Comparison of ENCODE assay signal across 31 cellular contexts in genomic region chr19:6322284-6322683, GRCh38. TPM values are rescaled to one million over a fixed set of nuclear protein-coding genes. Genes with fewer than 3 reads are reported as not detected.
"Had no signal": no experiment of that assay in that cellular context is flagged by ENCODE, and none has a peak within 500 bp of the region (broad histone marks: within the 10 kb centered on the region; RNA-seq: fewer than 3 reads in every experiment).

No MANE protein-coding gene starts in this region.

- H3K9me3 ChIP-seq: stomach, suprapubic skin, testis, thoracic aorta, thyroid gland, tibial artery, tibial nerve, transverse colon, upper lobe of left lung, upper lobe of right lung, uterus, vagina had no signal

- H3K27ac ChIP-seq: stomach, suprapubic skin, testis, thoracic aorta, thyroid gland, tibial artery, tibial nerve, transverse colon, upper lobe of left lung, upper lobe of right lung, uterus, vagina had no signal

- H3K4me3 ChIP-seq: stomach, suprapubic skin, testis, thoracic aorta, thyroid gland, tibial artery, tibial nerve, transverse colon, upper lobe of left lung, upper lobe of right lung, uterus, vagina had no signal

- H3K27me3 ChIP-seq: testis, thyroid gland, upper lobe of left lung, uterus, vagina had no signal

- H3K4me1 Mint-ChIP-seq: stimulated activated naive B cell treated with anti-CD40 and anti-IgM and Interleukin-4, amounts not matched to agents 10 μg/mL and 1 μg/mL and 100 μg/mL, for 72 hours; stimulated activated naive CD8-positive, alpha-beta T cell treated with anti-CD3 and anti-CD28 coated beads, Interleukin-15, amount 100 ng/mL, for 72 hours had no signal

- H3K36me3 ChIP-seq: stomach, suprapubic skin, thoracic aorta, thyroid gland, tibial artery, tibial nerve, transverse colon, upper lobe of left lung, upper lobe of right lung, uterus, vagina had no signal

- H3K9me3 Mint-ChIP-seq: stimulated activated effector memory CD8-positive, alpha-beta T cell treated with anti-CD3 and anti-CD28 coated beads, Interleukin-12 subunit alpha, Interleukin-12 subunit beta, amount 100 ng/mL, for 72 hours; stimulated activated naive CD8-positive, alpha-beta T cell treated with anti-CD3 and anti-CD28 coated beads, Interleukin-15, Interleukin-2, amounts not matched to agents 100 ng/mL and 50 ng/mL, for 24 hours; type B pancreatic cell had no signal

- DNase-seq: stimulated activated CD4-positive, alpha-beta T cell treated with anti-CD3 and anti-CD28 coated beads, Interleukin-2, amount 100 ng/mL, for 48 hours; stimulated activated CD4-positive, alpha-beta T cell treated with anti-CD3 and anti-CD28 coated beads, Interleukin-4, amount 100 ng/mL, for 1 hour; stimulated activated CD4-positive, alpha-beta T cell treated with anti-CD3 and anti-CD28 coated beads, Interleukin-4, amount 100 ng/mL, for 24 hours; stimulated activated CD4-positive, alpha-beta T cell treated with anti-CD3 and anti-CD28 coated beads, Interleukin-4, amount 100 ng/mL, for 4 hours; stimulated activated CD8-positive, alpha-beta memory T cell treated with anti-CD3 and anti-CD28 coated beads, Interleukin-4, amount 100 ng/mL, for 48 hours; stimulated activated naive B cell treated with anti-CD40 and anti-IgM and Interleukin-4, amounts not matched to agents 10 μg/mL and 1 μg/mL and 100 μg/mL, for 72 hours; stimulated activated naive CD4-positive, alpha-beta T cell; stimulated activated naive CD4-positive, alpha-beta T cell treated with Interleukin-2 at 50 U/mL for 16 hours; stimulated activated naive CD8-positive, alpha-beta T cell treated with anti-CD3 and anti-CD28 coated beads, Interleukin-15, amount 100 ng/mL, for 72 hours; stimulated activated naive CD8-positive, alpha-beta T cell treated with anti-CD3 and anti-CD28 coated beads, Interleukin-15, Interleukin-2, amounts not matched to agents 100 U/mL and 50 U/mL, for 24 hours; stomach; substantia nigra; testis; thyroid gland; tibial artery; transverse colon; trophoblast cell; upper lobe of left lung; upper lobe of right lung; uterus had no signal

- H3K4me3 Mint-ChIP-seq: stimulated activated effector memory CD8-positive, alpha-beta T cell treated with anti-CD3 and anti-CD28 coated beads, Interleukin-12 subunit alpha, Interleukin-12 subunit beta, amount 100 ng/mL, for 72 hours; stimulated activated memory B cell treated with anti-CD40 and anti-IgM and Interleukin-4, amounts not matched to agents 10 μg/mL and 1 μg/mL and 100 μg/mL, for 72 hours; stimulated activated naive B cell treated with anti-CD40 and anti-IgM and Interleukin-4, amounts not matched to agents 10 μg/mL and 1 μg/mL and 100 μg/mL, for 72 hours; stimulated activated naive CD8-positive, alpha-beta T cell treated with anti-CD3 and anti-CD28 coated beads, Interleukin-15, amount 100 ng/mL, for 72 hours; stimulated activated naive CD8-positive, alpha-beta T cell treated with anti-CD3 and anti-CD28 coated beads, Interleukin-15, Interleukin-2, amounts not matched to agents 100 ng/mL and 50 ng/mL, for 24 hours; type B pancreatic cell had no signal

- H3K27ac Mint-ChIP-seq: stimulated activated effector memory CD8-positive, alpha-beta T cell treated with anti-CD3 and anti-CD28 coated beads, Interleukin-12 subunit alpha, Interleukin-12 subunit beta, amount 100 ng/mL, for 72 hours; stimulated activated memory B cell treated with anti-CD40 and anti-IgM and Interleukin-4, amounts not matched to agents 10 μg/mL and 1 μg/mL and 100 μg/mL, for 72 hours; stimulated activated naive B cell treated with anti-CD40 and anti-IgM and Interleukin-4, amounts not matched to agents 10 μg/mL and 1 μg/mL and 100 μg/mL, for 72 hours; stimulated activated naive CD8-positive, alpha-beta T cell treated with anti-CD3 and anti-CD28 coated beads, Interleukin-15, Interleukin-2, amounts not matched to agents 100 ng/mL and 50 ng/mL, for 24 hours; type B pancreatic cell had no signal

- ATAC-seq: stimulated activated effector memory CD8-positive, alpha-beta T cell treated with anti-CD3 and anti-CD28 coated beads, Interleukin-12 subunit alpha, Interleukin-12 subunit beta, amount 100 ng/mL, for 72 hours; stimulated activated memory B cell treated with anti-CD40 and anti-IgM and Interleukin-4, amounts not matched to agents 10 μg/mL and 1 μg/mL and 100 μg/mL, for 72 hours; stimulated activated naive B cell treated with anti-CD40 and anti-IgM and Interleukin-4, amounts not matched to agents 10 μg/mL and 1 μg/mL and 100 μg/mL, for 72 hours; stimulated activated naive CD8-positive, alpha-beta T cell treated with anti-CD3 and anti-CD28 coated beads, Interleukin-15, amount 100 ng/mL, for 72 hours; stimulated activated naive CD8-positive, alpha-beta T cell treated with anti-CD3 and anti-CD28 coated beads, Interleukin-15, Interleukin-2, amounts not matched to agents 100 U/mL and 50 U/mL, for 24 hours; upper lobe of right lung had no signal

- H3K36me3 Mint-ChIP-seq: stimulated activated effector memory CD8-positive, alpha-beta T cell treated with anti-CD3 and anti-CD28 coated beads, Interleukin-12 subunit alpha, Interleukin-12 subunit beta, amount 100 ng/mL, for 72 hours; stimulated activated memory B cell treated with anti-CD40 and anti-IgM and Interleukin-4, amounts not matched to agents 10 μg/mL and 1 μg/mL and 100 μg/mL, for 72 hours; type B pancreatic cell had no signal

- H3K4me1 ChIP-seq: stomach, suprapubic skin, testis, thyroid gland, tibial artery, tibial nerve, transverse colon, upper lobe of left lung, upper lobe of right lung, uterus, vagina had no signal

- H3K27me3 Mint-ChIP-seq: stimulated activated naive CD8-positive, alpha-beta T cell treated with anti-CD3 and anti-CD28 coated beads, Interleukin-15, amount 100 ng/mL, for 72 hours; stimulated activated naive CD8-positive, alpha-beta T cell treated with anti-CD3 and anti-CD28 coated beads, Interleukin-15, Interleukin-2, amounts not matched to agents 100 ng/mL and 50 ng/mL, for 24 hours had no signal

RNA-seq across cellular contexts. Expression of gene ACER1, which starts 11.1 kb away (rescaled TPM):
- total RNA-seq: temporal lobe, thoracic aorta, tibial nerve, upper lobe of left lung, upper lobe of right lung, ureter, urinary bladder, vagina had no signal
